ENCODE assay signal across 8 cellular contexts in genomic region chr22:36386351-36386899, GRCh38. TPM values are rescaled to one million over a fixed set of nuclear protein-coding genes. Genes with fewer than 3 reads are reported as not detected.
DNase-seq lines count a peak whose midpoint lies in the region; ATAC-seq and TF ChIP-seq lines count a peak whose summit lies in the region.

No MANE protein-coding gene starts in this region.

- DNase-seq in SK-N-SH (no peak), RPMI8226 (peak; percentile 55), cerebellum (ENCODE audit: low spot score) (peak; percentile 27)
- peak in 5 of 6 experiments; percentile 35 to 67 (median 45) for DNase-seq in stimulated activated naive CD4-positive, alpha-beta T cell (lab: John Stamatoyannopoulos, UW)
- DNase-seq in effector CD8-positive, alpha-beta T cell (lab: John Stamatoyannopoulos, UW) = no peak

- H3K4me3 ChIP-seq in SK-N-SH (ENCODE audit: low read depth in 2 of 2, low read length in 1 of 2) (peak overlapping the region; percentile 76 to 91), liver (ENCODE audit: low read depth in 1 of 3, low read length in 3 of 3) (peak overlapping the region; percentile 82 to 100 (median 91))

- H3K27me3 ChIP-seq in SK-N-SH (ENCODE audit: insufficient read depth) (no peaks in the 10 kb centered on the region), liver (ENCODE audit: control insufficient read depth in 4 of 4, insufficient read depth in 4 of 4, low read length in 3 of 4) (no peaks in the 10 kb centered on the region)

- peak overlapping the region; percentile 73 to 79 for H3K27ac ChIP-seq in SK-N-SH (ENCODE audit: low read depth in 2 of 2, low read length in 1 of 2)
- peak overlapping the region; percentile 93 to 100 for H3K27ac ChIP-seq in liver (ENCODE audit: low read depth in 1 of 2, low read length in 2 of 2)

- peak overlapping the region; percentile 90 for H3K9ac ChIP-seq in SK-N-SH
- H3K9ac ChIP-seq in liver (ENCODE audit: low read depth in 1 of 2, low read length in 2 of 2) = peak overlapping the region; percentile 87 to 97

- no peaks in the 10 kb centered on the region for H3K9me3 ChIP-seq in SK-N-SH
- no peaks in the 10 kb centered on the region for H3K9me3 ChIP-seq in liver (ENCODE audit: control insufficient read depth in 4 of 4, low read length in 3 of 4)

- H3K79me2 ChIP-seq in SK-N-SH (ENCODE audit: insufficient read depth) = peaks cover 85% of the 10 kb centered on the region

- peaks cover 56% of the 10 kb centered on the region for H4K20me1 ChIP-seq in SK-N-SH (ENCODE audit: insufficient read depth)

- no peak for TF ChIP-seq RAD21 in SK-N-SH (IDR thresholded peaks at IDR 0.05; ENCODE audit: low read length)
- TF ChIP-seq RAD21 in liver (IDR thresholded peaks at IDR 0.05) = peak in 1 of 2 donors; percentile 26

- peak overlapping the region; percentile 97 for H3K4me2 ChIP-seq in SK-N-SH

- TF ChIP-seq CTCF in SK-N-SH (IDR thresholded peaks at IDR 0.05) (no peak), liver (IDR thresholded peaks at IDR 0.05; ENCODE audit: low read depth, low read length, missing input control) (no peak)

- no peaks in the 10 kb centered on the region for H3K9me2 ChIP-seq in SK-N-SH

- no peak; the same call in 2 of the 3 replicates for ATAC-seq in SK-N-SH treated with all-trans-retinoic acid at 6 μM for 48 hours
- peak; percentile 16 for ATAC-seq in HG03159 (IDR thresholded peaks at IDR 0.05; ENCODE audit: unreplicated experiment)

- peaks cover 0 to 19% of the 10 kb centered on the region in 2 experiments for H3K36me3 ChIP-seq in SK-N-SH (replicated peaks in 1 of 2; ENCODE audit: control insufficient read depth in 1 of 2, insufficient read depth in 2 of 2, low read length in 1 of 2)
- H3K36me3 ChIP-seq in liver (ENCODE audit: control insufficient read depth in 4 of 4, insufficient read depth in 3 of 4, low read depth in 1 of 4, low read length in 3 of 4) = no peaks in the 10 kb centered on the region

- peaks cover 10 to 25% of the 10 kb centered on the region in 2 experiments for H3K4me1 ChIP-seq in SK-N-SH (ENCODE audit: control insufficient read depth in 1 of 2, insufficient read depth in 2 of 2, low read depth in 1 of 2, low read length in 1 of 2)
- peaks cover 1 to 32% (median 26%) of the 10 kb centered on the region in 4 donors for H3K4me1 ChIP-seq in liver (ENCODE audit: control insufficient read depth in 4 of 4, insufficient read depth in 4 of 4, low read length in 3 of 4)

- 8% methylated on average over 14 of the region's 18 CpGs for WGBS in SK-N-SH (ENCODE audit: low lambda C conversion rate)
- under 1% methylated on average over 18 of the region's 18 CpGs for WGBS in liver

- H2AFZ ChIP-seq in SK-N-SH (ENCODE audit: low read depth) = no peak overlapping the region

- H3F3A ChIP-seq in SK-N-SH (replicated peaks; ENCODE audit: insufficient read depth) = peaks cover 23% of the 10 kb centered on the region

- POLR2A ChIA-PET in SK-N-SH (lab: Yijun Ruan, JAX) = no interaction called here

- TF ChIP-seq EP300 in SK-N-SH (IDR thresholded peaks at IDR 0.05; ENCODE audit: borderline replicate concordance in 1 of 2, low read depth in 1 of 2, low read length in 1 of 2) = no peak

- CTCF ChIA-PET in SK-N-SH (lab: Yijun Ruan, JAX) = interaction anchor here (2.2 kb wide), 1 partner anchor 14 kb away, joined by 7 read pairs; no protein-coding TSS in a partner anchor

TF ChIP-seq in SK-N-SH, 30 proteins besides CTCF, POLR2A, EP300 and RAD21:
- TF ChIP-seq MXI1 (IDR thresholded peaks at IDR 0.05; ENCODE audit: low read depth, low read length) = 0 out of 2 replicates have a peak, but pooled peaks have one; percentile 4
- TF ChIP-seq TCF12 (IDR thresholded peaks at IDR 0.05) = no peak
- TF ChIP-seq TAF1 (IDR thresholded peaks at IDR 0.05; ENCODE audit: borderline replicate concordance, low read depth, low read length) = no peak
- TF ChIP-seq TEAD4 (IDR thresholded peaks at IDR 0.05; ENCODE audit: borderline replicate concordance, insufficient read depth) = 0 out of 2 replicates have a peak, but pooled peaks have one; percentile 1
- no peak for TF ChIP-seq NRF1 (IDR thresholded peaks at IDR 0.05; ENCODE audit: low read depth, low read length)
- peak; percentile 5; the same call in 1 of the 2 replicates for TF ChIP-seq POLR2AphosphoS5 (IDR thresholded peaks at IDR 0.05; ENCODE audit: low read depth, low read length)
- TF ChIP-seq RFX5 (IDR thresholded peaks at IDR 0.05; ENCODE audit: low read length) = no peak
- TF ChIP-seq RXRA (IDR thresholded peaks at IDR 0.05; ENCODE audit: borderline replicate concordance, low read depth) = 0 out of 2 replicates have a peak, but pooled peaks have one; percentile 20

TF ChIP-seq in SK-N-SH treated with all-trans-retinoic acid at 6 μM for 48 hours, 23 proteins besides CTCF, POLR2A, EP300 and RAD21 (continues in another document):
- TF ChIP-seq ESRRG (CRISPR knock-in tag; IDR thresholded peaks at IDR 0.05) = no peak
- TF ChIP-seq, protein P1, sequence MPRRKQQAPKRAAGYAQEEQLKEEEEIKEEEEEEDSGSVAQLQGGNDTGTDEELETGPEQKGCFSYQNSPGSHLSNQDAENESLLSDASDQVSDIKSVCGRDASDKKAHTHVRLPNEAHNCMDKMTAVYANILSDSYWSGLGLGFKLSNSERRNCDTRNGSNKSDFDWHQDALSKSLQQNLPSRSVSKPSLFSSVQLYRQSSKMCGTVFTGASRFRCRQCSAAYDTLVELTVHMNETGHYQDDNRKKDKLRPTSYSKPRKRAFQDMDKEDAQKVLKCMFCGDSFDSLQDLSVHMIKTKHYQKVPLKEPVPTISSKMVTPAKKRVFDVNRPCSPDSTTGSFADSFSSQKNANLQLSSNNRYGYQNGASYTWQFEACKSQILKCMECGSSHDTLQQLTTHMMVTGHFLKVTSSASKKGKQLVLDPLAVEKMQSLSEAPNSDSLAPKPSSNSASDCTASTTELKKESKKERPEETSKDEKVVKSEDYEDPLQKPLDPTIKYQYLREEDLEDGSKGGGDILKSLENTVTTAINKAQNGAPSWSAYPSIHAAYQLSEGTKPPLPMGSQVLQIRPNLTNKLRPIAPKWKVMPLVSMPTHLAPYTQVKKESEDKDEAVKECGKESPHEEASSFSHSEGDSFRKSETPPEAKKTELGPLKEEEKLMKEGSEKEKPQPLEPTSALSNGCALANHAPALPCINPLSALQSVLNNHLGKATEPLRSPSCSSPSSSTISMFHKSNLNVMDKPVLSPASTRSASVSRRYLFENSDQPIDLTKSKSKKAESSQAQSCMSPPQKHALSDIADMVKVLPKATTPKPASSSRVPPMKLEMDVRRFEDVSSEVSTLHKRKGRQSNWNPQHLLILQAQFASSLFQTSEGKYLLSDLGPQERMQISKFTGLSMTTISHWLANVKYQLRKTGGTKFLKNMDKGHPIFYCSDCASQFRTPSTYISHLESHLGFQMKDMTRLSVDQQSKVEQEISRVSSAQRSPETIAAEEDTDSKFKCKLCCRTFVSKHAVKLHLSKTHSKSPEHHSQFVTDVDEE (CRISPR knock-in tag; IDR thresholded peaks at IDR 0.05) = no peak
- TF ChIP-seq PPARA (CRISPR knock-in tag; IDR thresholded peaks at IDR 0.05; ENCODE audit: borderline replicate concordance) = no peak
- no peak for TF ChIP-seq BACH2 (CRISPR knock-in tag; IDR thresholded peaks at IDR 0.05; ENCODE audit: borderline replicate concordance)
- no peak for TF ChIP-seq ZC3H10 (CRISPR knock-in tag; IDR thresholded peaks at IDR 0.05)
- no peak for TF ChIP-seq RARB (CRISPR knock-in tag; IDR thresholded peaks at IDR 0.05)
- TF ChIP-seq OSR1 (CRISPR knock-in tag; IDR thresholded peaks at IDR 0.05) = no peak

TF ChIP-seq in liver, 16 proteins besides CTCF, POLR2A, EP300 and RAD21 (continues in another document):
- TF ChIP-seq HNF4A (conservative IDR thresholded peaks at IDR 0.05) (no peak), EGR1 (IDR thresholded peaks at IDR 0.05; ENCODE audit: low read depth in 2 of 2) (peak in 1 of 2 donors; percentile 72), FOXA2 (IDR thresholded peaks at IDR 0.05) (no peak), HNF4G (IDR thresholded peaks at IDR 0.05) (no peak), FOXA1 (IDR thresholded peaks at IDR 0.05) (no peak), SP1 (IDR thresholded peaks at IDR 0.05) (no peak), GABPA (IDR thresholded peaks at IDR 0.05 in 1 of 2, conservative IDR thresholded peaks at IDR 0.05 in 1 of 2) (no peak), RXRA (IDR thresholded peaks at IDR 0.05) (no peak), TAF1 (conservative IDR thresholded peaks at IDR 0.05) (peak; percentile 61), JUND (IDR thresholded peaks at IDR 0.05) (no peak), YY1 (IDR thresholded peaks at IDR 0.05) (peak; percentile 76), NR2F2 (IDR thresholded peaks at IDR 0.05) (no peak), ATF3 (IDR thresholded peaks at IDR 0.05) (no peak)
- TF ChIP-seq, protein P2, sequence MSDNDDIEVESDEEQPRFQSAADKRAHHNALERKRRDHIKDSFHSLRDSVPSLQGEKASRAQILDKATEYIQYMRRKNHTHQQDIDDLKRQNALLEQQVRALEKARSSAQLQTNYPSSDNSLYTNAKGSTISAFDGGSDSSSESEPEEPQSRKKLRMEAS (IDR thresholded peaks at IDR 0.05) = no peak

RNA-seq across cellular contexts. Expression of gene MYH9, which starts 1.3 kb away (rescaled TPM):
- polyA plus RNA-seq in SK-N-SH (2012; rRNA removed) = 202 and 303 TPM in 2 replicates
- polyA plus RNA-seq in SK-N-SH (2012; cell fraction: cytosol; rRNA removed) = 181 and 225 TPM in 2 replicates
- polyA plus RNA-seq in SK-N-SH (2012; cell fraction: nucleus; rRNA removed) = 401 and 439 TPM in 2 replicates
- total RNA-seq in cerebellum = 38.6 TPM
- 100 to 1,000 TPM; 123 to 150 TPM for total RNA-seq in liver
- 10 to 100 TPM; 32.3 to 74.1 TPM for polyA plus RNA-seq in liver

Comparison
In these comparisons a context has a peak if more than half of its experiments do, and no peak if none do; other contexts are left out.
1. DNase-seq: peak in RPMI8226 (single experiment), cerebellum (single experiment) and stimulated activated naive CD4-positive, alpha-beta T cell (5 of 6); none in SK-N-SH (single experiment) and effector CD8-positive, alpha-beta T cell (single experiment).